ENCODE assay signal across 11 cellular contexts in genomic region chr7:30815016-30815854, GRCh38. TPM values are rescaled to one million over a fixed set of nuclear protein-coding genes. Genes with fewer than 3 reads are reported as not detected.
DNase-seq lines count a peak whose midpoint lies in the region; TF ChIP-seq lines count a peak whose summit lies in the region.
"Had no signal": no experiment of that assay in that cellular context is flagged by ENCODE, and none has a peak within 500 bp of the region (broad histone marks: within the 10 kb centered on the region; RNA-seq: fewer than 3 reads in every experiment).

No MANE protein-coding gene starts in this region.

- H3K4me1 ChIP-seq in ascending aorta (peaks cover 24 to 54% of the 10 kb centered on the region in 2 donors), right atrium auricular region (peaks cover 0 to 54% of the 10 kb centered on the region in 2 donors), sigmoid colon (peaks cover 0 to 52% (median 45%) of the 10 kb centered on the region in 4 donors)

- CTCF ChIA-PET in GM10248 (lab: Yijun Ruan, JAX), result interaction anchor here (1.0 to 1.8 kb wide), 5 partner anchors 9 to 123 kb away, joined by 3 to 6 read pairs (median 3); no protein-coding TSS in a partner anchor

- TF ChIP-seq POLR2A in sigmoid colon (IDR thresholded peaks at IDR 0.05), result no peak

- POLR2A ChIA-PET in GM10248 (lab: Yijun Ruan, JAX), result no interaction called here

- 65 to 72% methylated on average over 5 of the region's 5 CpGs for WGBS in sigmoid colon, 2 donors

- H3K27me3 ChIP-seq in ascending aorta (no peaks in the 10 kb centered on the region), right atrium auricular region (no peaks in the 10 kb centered on the region), sigmoid colon (no peaks in the 10 kb centered on the region)

- H3K36me3 ChIP-seq in ascending aorta, result no peaks in the 10 kb centered on the region
- H3K36me3 ChIP-seq in right atrium auricular region, result no peaks in the 10 kb centered on the region
- H3K36me3 ChIP-seq in sigmoid colon, result no peaks in the 10 kb centered on the region

- intact Hi-C loops in ascending aorta (cut with DNase I) (no loop called here), sigmoid colon (cut with DNase I) (no loop called here)

- no peak for TF ChIP-seq EP300 in sigmoid colon (IDR thresholded peaks at IDR 0.05)

- H3K27ac ChIP-seq in ascending aorta (peak overlapping the region; percentile 95), right atrium auricular region (peak overlapping the region; percentile 71 to 79), sigmoid colon (peak overlapping the region; percentile 73 to 88 (median 80))

- H3K4me3 ChIP-seq in AG09309 (ENCODE audit: control insufficient read depth, low read depth, low read length), result no peak overlapping the region
- no peak overlapping the region for H3K4me3 ChIP-seq in ascending aorta
- no peak overlapping the region for H3K4me3 ChIP-seq in right atrium auricular region
- H3K4me3 ChIP-seq in sigmoid colon, result no peak overlapping the region

- no peak for TF ChIP-seq CTCF in AG09309 (IDR thresholded peaks at IDR 0.05; ENCODE audit: control insufficient read depth, insufficient read depth, low read depth, low read length, missing control alignments)
- no peak for TF ChIP-seq CTCF in ascending aorta (IDR thresholded peaks at IDR 0.05)
- TF ChIP-seq CTCF in right atrium auricular region (IDR thresholded peaks at IDR 0.05), result no peak
- no peak for TF ChIP-seq CTCF in sigmoid colon (IDR thresholded peaks at IDR 0.05)
- TF ChIP-seq CTCF in GM10248 (IDR thresholded peaks at IDR 0.05; ENCODE audit: control extremely low read depth, extremely low read depth, low read depth, missing control alignments), result no peak

- DNase-seq in AG09309 (ENCODE audit: low read depth), result peak; percentile 2
- peak in 1 of 2 donors; percentile 88 for DNase-seq in ascending aorta (ENCODE audit: low spot score in 2 of 2)
- peak; percentile 75 for DNase-seq in right atrium auricular region (ENCODE audit: low spot score)
- peak; percentile 76 for DNase-seq in sigmoid colon
- no peak for DNase-seq in GM10248 (ENCODE audit: extremely low spot score)
- DNase-seq in activated CD4-positive, CD25-positive, alpha-beta regulatory T cell (lab: John Stamatoyannopoulos, UW), result no peak
- no peak for DNase-seq in NCI-H69 (lab: John Stamatoyannopoulos, UW)
- DNase-seq in NCI-H146 (lab: John Stamatoyannopoulos, UW), result no peak
- DNase-seq: ACHN; activated naive CD8-positive, alpha-beta T cell treated with anti-CD3 and anti-CD28 coated beads for 36 hours; DND-41 had no signal

- H3K9me3 ChIP-seq in ascending aorta (no peaks in the 10 kb centered on the region), right atrium auricular region (no peaks in the 10 kb centered on the region), sigmoid colon (no peaks in the 10 kb centered on the region)

RNA-seq across cellular contexts. Expression of gene MINDY4, which starts 44.0 kb away (rescaled TPM):
- total RNA-seq in ascending aorta (6.0 TPM), right atrium auricular region (1 to 10 TPM; 5.4 to 8.8 TPM), sigmoid colon (10 to 100 TPM in 2 of 4 donors, 1 to 10 TPM in 2; 9.4 to 26.3 (median 16.0) TPM)
- polyA plus RNA-seq in sigmoid colon, result 1 to 10 TPM; 1.2 to 2.3 (median 1.8) TPM

Comparison
In these comparisons a context has a peak if more than half of its experiments do, and no peak if none do; other contexts are left out.
1. DNase-seq: peak in AG09309 (single experiment), right atrium auricular region (single experiment) and sigmoid colon (single experiment); none in GM10248 (single experiment), activated CD4-positive, CD25-positive, alpha-beta regulatory T cell (0 of 4), NCI-H69 (single experiment) and NCI-H146 (single experiment).
2. Peak in every context shown above with its lines, with median percentiles within 50 percentile points of each other: H3K27ac ChIP-seq.